ENCODE assay signal across 29 cellular contexts in the genomic region with DNA sequence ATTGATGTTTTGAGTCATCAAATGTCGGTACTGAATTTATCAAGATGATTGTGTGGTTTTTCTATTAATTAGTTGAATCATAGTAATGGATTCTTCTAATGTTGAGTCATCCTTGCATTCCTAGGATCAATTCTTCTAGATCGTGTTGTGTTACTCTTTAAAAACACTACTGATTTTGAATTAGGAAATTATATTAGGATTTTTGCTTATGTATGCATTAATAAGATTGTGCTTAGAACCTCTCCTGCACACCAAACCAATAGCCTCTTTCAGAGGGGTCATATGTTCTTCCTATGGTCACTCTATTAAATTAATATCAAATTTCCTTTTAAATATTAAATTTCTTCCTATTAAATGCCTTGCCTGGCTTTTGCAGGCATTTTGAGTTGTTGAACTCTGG.
"Had no signal": no experiment of that assay in that cellular context is flagged by ENCODE, and none has a peak within 500 bp of the region (broad histone marks: within the 10 kb centered on the region; RNA-seq: fewer than 3 reads in every experiment).

No MANE protein-coding gene starts in this region.

- H3K9me3 ChIP-seq: colonic mucosa, gastroesophageal sphincter, heart left ventricle, ovary, psoas muscle, thoracic aorta, tibial nerve, upper lobe of left lung had no signal

- ATAC-seq: esophagus mucosa; foreskin keratinocyte; gastroesophageal sphincter; heart left ventricle; left lobe of liver; naive thymus-derived CD4-positive, alpha-beta T cell; psoas muscle; right cardiac atrium; stimulated activated naive B cell treated with anti-CD40 and anti-IgM and Interleukin-4, amounts not matched to agents 10 μg/mL and 1 μg/mL and 100 μg/mL, for 72 hours had no signal

- H3K27ac Mint-ChIP-seq: dendritic cell treated with granulocyte-macrophage colony-stimulating factor and Interleukin-4, amounts not matched to agents 40 ng/mL and 50 ng/mL, for 4 days; endodermal cell; naive thymus-derived CD4-positive, alpha-beta T cell; stimulated activated naive B cell treated with anti-CD40 and anti-IgM and Interleukin-4, amounts not matched to agents 10 μg/mL and 1 μg/mL and 100 μg/mL, for 72 hours; stimulated activated naive CD8-positive, alpha-beta T cell treated with anti-CD3 and anti-CD28 coated beads, Interleukin-15, Interleukin-2, amounts not matched to agents 100 ng/mL and 50 ng/mL, for 24 hours had no signal

- H3K79me2 ChIP-seq: hepatocyte had no signal

- H3K4me3 ChIP-seq: colonic mucosa, gastroesophageal sphincter, heart left ventricle, hepatocyte, ovary, psoas muscle, skin epidermis, thoracic aorta, tibial nerve, upper lobe of left lung had no signal

- H3K27me3 ChIP-seq: colonic mucosa, foreskin keratinocyte, gastroesophageal sphincter, hepatocyte, ovary, tibial nerve, upper lobe of left lung had no signal

- H2AFZ ChIP-seq: hepatocyte had no signal

- DNase-seq: colonic mucosa; effector CD8-positive, alpha-beta T cell; endodermal cell; foreskin keratinocyte; heart left ventricle; kidney; mesendoderm; midbrain; naive thymus-derived CD4-positive, alpha-beta T cell; occipital lobe; ovary; posterior cingulate gyrus; psoas muscle; right cardiac atrium; stimulated activated CD4-positive, alpha-beta T cell treated with anti-CD3 and anti-CD28 coated beads, Interleukin-15, amount 100 ng/mL, for 24 hours; stimulated activated CD4-positive, alpha-beta T cell treated with anti-CD3 and anti-CD28 coated beads, Interleukin-2, amount 100 ng/mL, for 48 hours; stimulated activated naive B cell treated with anti-CD40 and anti-IgM and Interleukin-4, amounts not matched to agents 10 μg/mL and 1 μg/mL and 100 μg/mL, for 72 hours; upper lobe of left lung had no signal

- H3K4me3 Mint-ChIP-seq: dendritic cell treated with granulocyte-macrophage colony-stimulating factor and Interleukin-4, amounts not matched to agents 40 ng/mL and 50 ng/mL, for 4 days; endodermal cell; naive thymus-derived CD4-positive, alpha-beta T cell; stimulated activated naive B cell treated with anti-CD40 and anti-IgM and Interleukin-4, amounts not matched to agents 10 μg/mL and 1 μg/mL and 100 μg/mL, for 72 hours; stimulated activated naive CD8-positive, alpha-beta T cell treated with anti-CD3 and anti-CD28 coated beads, Interleukin-15, Interleukin-2, amounts not matched to agents 100 ng/mL and 50 ng/mL, for 24 hours had no signal

- H3K36me3 ChIP-seq: colonic mucosa, gastroesophageal sphincter, heart left ventricle, ovary, thoracic aorta, tibial nerve, upper lobe of left lung had no signal

- FAIRE-seq: kidney, urothelium cell line had no signal

- H3K4me2 ChIP-seq: hepatocyte had no signal

- H3K36me3 Mint-ChIP-seq: naive thymus-derived CD4-positive, alpha-beta T cell; stimulated activated naive B cell treated with anti-CD40 and anti-IgM and Interleukin-4, amounts not matched to agents 10 μg/mL and 1 μg/mL and 100 μg/mL, for 72 hours had no signal

- H3K9me3 Mint-ChIP-seq: dendritic cell treated with granulocyte-macrophage colony-stimulating factor and Interleukin-4, amounts not matched to agents 40 ng/mL and 50 ng/mL, for 4 days; endodermal cell; stimulated activated naive CD8-positive, alpha-beta T cell treated with anti-CD3 and anti-CD28 coated beads, Interleukin-15, Interleukin-2, amounts not matched to agents 100 ng/mL and 50 ng/mL, for 24 hours had no signal

- H3K4me1 Mint-ChIP-seq: naive thymus-derived CD4-positive, alpha-beta T cell; stimulated activated naive B cell treated with anti-CD40 and anti-IgM and Interleukin-4, amounts not matched to agents 10 μg/mL and 1 μg/mL and 100 μg/mL, for 72 hours had no signal

- H3K27ac ChIP-seq: colonic mucosa, epithelial cell of prostate, foreskin keratinocyte, gastroesophageal sphincter, heart left ventricle, hepatocyte, ovary, psoas muscle, skin epidermis, thoracic aorta, tibial nerve, upper lobe of left lung had no signal

- H3K4me1 ChIP-seq: colonic mucosa, gastroesophageal sphincter, heart left ventricle, psoas muscle, tibial nerve, upper lobe of left lung had no signal
